8 cellular contexts compared by ENCODE assay signal in the genomic region with DNA sequence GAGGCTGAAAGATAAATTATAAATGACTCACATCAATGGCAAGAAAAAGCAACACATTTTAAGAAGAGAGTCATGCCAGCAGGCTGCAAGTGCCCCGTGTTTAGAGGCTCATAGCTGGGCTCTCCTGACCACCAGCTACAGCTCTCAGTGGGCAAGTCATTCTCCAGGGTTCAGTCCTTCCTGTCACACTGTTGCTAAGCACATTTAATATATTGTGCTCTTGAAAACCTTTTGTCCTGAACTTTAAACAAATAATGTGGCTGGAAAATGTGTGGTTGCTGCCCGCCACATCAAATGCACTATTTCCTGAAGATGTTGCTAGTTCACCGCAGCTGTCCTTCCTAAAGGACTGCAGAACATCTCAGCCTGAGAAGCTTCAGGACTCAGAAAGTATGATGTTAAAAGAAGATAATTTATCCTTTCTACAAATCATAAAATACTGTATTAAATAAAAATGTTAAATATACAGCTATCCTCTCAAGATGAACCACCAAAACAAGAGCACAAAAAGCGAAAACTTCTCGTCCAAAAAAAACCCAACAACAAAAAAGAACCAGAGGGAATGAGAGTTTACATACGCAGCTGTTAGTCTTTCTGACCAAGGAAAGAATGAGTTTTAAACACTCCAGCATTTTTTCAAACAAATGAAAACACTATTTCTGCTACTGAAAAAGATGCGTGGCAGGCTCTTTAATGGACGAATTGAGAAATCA. TPM values are rescaled to one million over a fixed set of nuclear protein-coding genes. Genes with fewer than 3 reads are reported as not detected.
DNase-seq lines count a peak whose midpoint lies in the region; ATAC-seq and TF ChIP-seq lines count a peak whose summit lies in the region.

No MANE protein-coding gene starts in this region.

- DNase-seq in NCI-H510A treated with DMSO at 0.1 percent for 48 hours (lab: John Stamatoyannopoulos, UW) = peak; percentile 18
- no peak for DNase-seq in NCI-H510A (lab: John Stamatoyannopoulos, UW)
- peak; percentile 32 for DNase-seq in HFFc6
- DNase-seq in NCI-H146 treated with DMSO at 0.1 percent for 48 hours (lab: John Stamatoyannopoulos, UW; ENCODE audit: unreplicated experiment) = peak; percentile 10
- DNase-seq in activated T-cell treated with anti-CD3 and anti-CD28 coated beads for 48 hours (ENCODE audit: low read depth) = peak; percentile 23
- DNase-seq in foreskin fibroblast = peak; percentile 10 to 50
- peak; percentile 40 for DNase-seq in renal cortical epithelial cell (ENCODE audit: low read depth)
- DNase-seq in omental fat pad (ENCODE audit: low spot score) = no peak

- no peak for ATAC-seq in omental fat pad (ENCODE audit: low FRiP score)

- H3K4me3 Mint-ChIP-seq in HFFc6 = peak overlapping the region; percentile 93

- H3K9me3 Mint-ChIP-seq in HFFc6 = no peaks in the 10 kb centered on the region

- peaks cover 14% of the 10 kb centered on the region for H3K4me1 Mint-ChIP-seq in HFFc6 (ENCODE audit: low read depth)

- peak overlapping the region; percentile 79 for H3K27ac Mint-ChIP-seq in HFFc6

- no peak for TF ChIP-seq CTCF in HFFc6 (IDR thresholded peaks at IDR 0.05)
- no peak for TF ChIP-seq CTCF in foreskin fibroblast (IDR thresholded peaks at IDR 0.05; ENCODE audit: low read depth, low read length)
- no peak for TF ChIP-seq CTCF in omental fat pad (IDR thresholded peaks at IDR 0.05)

- H3K36me3 Mint-ChIP-seq in HFFc6 (ENCODE audit: low read depth) = peaks cover 16% of the 10 kb centered on the region

- peak overlapping the region; percentile 71 to 86 for H3K4me3 ChIP-seq in foreskin fibroblast (ENCODE audit: low read depth in 1 of 2, low read length in 2 of 2)

- no peaks in the 10 kb centered on the region for H3K27me3 Mint-ChIP-seq in HFFc6 (ENCODE audit: insufficient read depth)

RNA-seq across cellular contexts. Expression of a gene that starts 1.0 kb away (rescaled TPM):
- 1 to 10 TPM; 6.7 to 9.1 (median 7.8) TPM for total RNA-seq in HFFc6 (2021; fragmentation: NEBNext Ultra II Directional; extraction: Animal tissue kit (Norgen Biotek cat#: 25700))
- total RNA-seq in renal cortical epithelial cell = 10.2 and 11.3 TPM in 2 replicates
- total RNA-seq in omental fat pad = 10 to 100 TPM; 11.4 to 20.5 (median 15.3) TPM

Comparison
In these comparisons a context has a peak if more than half of its experiments do, and no peak if none do; other contexts are left out.
1. DNase-seq: peak in NCI-H510A treated with DMSO at 0.1 percent for 48 hours (single experiment), HFFc6 (single experiment), NCI-H146 treated with DMSO at 0.1 percent for 48 hours (single experiment), activated T-cell treated with anti-CD3 and anti-CD28 coated beads for 48 hours (single experiment), foreskin fibroblast (2 of 2) and renal cortical epithelial cell (single experiment); none in NCI-H510A (single experiment) and omental fat pad (single experiment).